In genomic region chr9:34163439-34163838, GRCh38 we compare ENCODE assay signal across 1 cellular context.
A peak's percentile ranks its signal among the peaks of the same experiment; 100 is the strongest.
TF ChIP-seq lines count a peak whose summit lies in the region.

No MANE protein-coding gene starts in this region.

TF ChIP-seq in K562, 482 proteins besides CTCF, POLR2A, EP300 and RAD21 (continued from another document):
- TF ChIP-seq ZNF512 (tag; IDR thresholded peaks at IDR 0.05), result no peak
- no peak for TF ChIP-seq ETV5 (CRISPR knock-in tag; IDR thresholded peaks at IDR 0.05; ENCODE audit: low read depth)
- peak; percentile 64; the same call in 1 of the 2 replicates for TF ChIP-seq C11orf30 (IDR thresholded peaks at IDR 0.05; ENCODE audit: low read depth)
- peak; percentile 40; the same call in 1 of the 2 replicates for TF ChIP-seq MAFF (IDR thresholded peaks at IDR 0.05; ENCODE audit: low read length)
- no peak for TF ChIP-seq CUX1 (CRISPR knock-in tag; IDR thresholded peaks at IDR 0.05)
- TF ChIP-seq MYBL2 (IDR thresholded peaks at IDR 0.05; ENCODE audit: low read depth), result no peak
- TF ChIP-seq MYBL2 (CRISPR knock-in tag; IDR thresholded peaks at IDR 0.05; ENCODE audit: borderline replicate concordance), result no peak
- TF ChIP-seq MAFK (IDR thresholded peaks at IDR 0.05; ENCODE audit: low read length), result peak; percentile 19; the same call in 1 of the 2 replicates
